ENCODE assay signal across 8 cellular contexts in the genomic region with DNA sequence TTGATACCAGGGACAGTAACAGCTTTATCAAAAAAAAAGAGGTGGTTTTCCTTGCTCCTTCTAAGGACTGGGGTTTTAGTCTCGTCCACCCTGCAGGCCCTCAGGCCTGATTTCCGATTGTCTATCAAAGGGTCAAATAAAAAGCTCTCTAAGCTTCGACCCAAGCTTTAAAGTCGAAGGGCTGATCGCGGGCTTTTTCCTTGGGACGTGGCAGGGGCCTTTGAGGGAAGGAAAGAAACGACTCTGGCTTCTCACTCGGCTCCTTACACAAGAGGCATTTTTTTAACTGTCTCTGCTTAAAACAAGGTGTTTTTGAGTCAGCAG. TPM values are rescaled to one million over a fixed set of nuclear protein-coding genes. Genes with fewer than 3 reads are reported as not detected.
DNase-seq lines count a peak whose midpoint lies in the region; ATAC-seq and TF ChIP-seq lines count a peak whose summit lies in the region.

No MANE protein-coding gene starts in this region.

- H3K4me3 ChIP-seq in RWPE2 (ENCODE audit: severe bottlenecking), result peak overlapping the region; percentile 68
- peak overlapping the region; percentile 92 for H3K4me3 ChIP-seq in fibroblast of pulmonary artery (replicated peaks; ENCODE audit: low read depth, low read length)
- H3K4me3 ChIP-seq in gastrocnemius medialis, result peak overlapping the region; percentile 95 to 99 (median 98)

- H3K9me3 ChIP-seq in RWPE2 (ENCODE audit: severe bottlenecking), result no peaks in the 10 kb centered on the region
- H3K9me3 ChIP-seq in gastrocnemius medialis, result no peaks in the 10 kb centered on the region

- H3K36me3 ChIP-seq in RWPE2 (ENCODE audit: low read depth), result no peaks in the 10 kb centered on the region
- H3K36me3 ChIP-seq in gastrocnemius medialis, result no peaks in the 10 kb centered on the region

- peak overlapping the region; percentile 43 for H3K27ac ChIP-seq in RWPE2 (ENCODE audit: poor library complexity, severe bottlenecking)
- peak overlapping the region; percentile 99 to 100 (median 100) for H3K27ac ChIP-seq in gastrocnemius medialis

- ATAC-seq in GM18907 (IDR thresholded peaks at IDR 0.05; ENCODE audit: unreplicated experiment) (peak; percentile 0), RWPE2 (ENCODE audit: low read depth) (no peak; the same call in 2 of the 3 replicates), gastrocnemius medialis (peak; percentile 7 to 9), GM21360 (IDR thresholded peaks at IDR 0.05; ENCODE audit: unreplicated experiment) (no peak)

- DNase-seq in RWPE2 (ENCODE audit: low spot score), result no peak
- DNase-seq in fibroblast of pulmonary artery (ENCODE audit: low read depth), result no peak
- DNase-seq in gastrocnemius medialis, result no peak
- DNase-seq in mesenteric fat pad (ENCODE audit: low spot score), result no peak
- no peak for DNase-seq in NCI-H446 (lab: John Stamatoyannopoulos, UW)
- no peak for DNase-seq in SKM-1 (lab: John Stamatoyannopoulos, UW; ENCODE audit: unreplicated experiment)

- intact Hi-C loops in gastrocnemius medialis (cut with DNase I; ENCODE audit: low total_unique reads), result loop anchor here (5.0 to 10.0 kb wide), 8 partner anchors 148 to 1180 kb away; a partner anchor contains a TSS

- in situ Hi-C loops in gastrocnemius medialis (cut with MboI; ENCODE audit: low sequenced_read_pairs in 4 of 4), result no loop called here

- no peak for TF ChIP-seq POLR2A in gastrocnemius medialis (IDR thresholded peaks at IDR 0.05)

- H3K27me3 ChIP-seq in RWPE2 (ENCODE audit: insufficient read depth, poor library complexity, severe bottlenecking) (no peaks in the 10 kb centered on the region), gastrocnemius medialis (no peaks in the 10 kb centered on the region)

- TF ChIP-seq CTCF in RWPE2 (IDR thresholded peaks at IDR 0.05; ENCODE audit: poor library complexity, severe bottlenecking) (no peak), fibroblast of pulmonary artery (IDR thresholded peaks at IDR 0.05; ENCODE audit: low read length, missing control alignments) (no peak), gastrocnemius medialis (IDR thresholded peaks at IDR 0.05 in 4 of 5, conservative IDR thresholded peaks at IDR 0.05 in 1 of 5) (no peak)

- H3K4me1 ChIP-seq in RWPE2 (ENCODE audit: insufficient read depth, poor library complexity, severe bottlenecking) (peaks cover 8% of the 10 kb centered on the region), gastrocnemius medialis (peaks cover 30 to 34% of the 10 kb centered on the region in 2 donors)

RNA-seq across cellular contexts. Expression of a gene that starts 0.4 kb away (rescaled TPM):
- total RNA-seq in gastrocnemius medialis (100 to 1,000 TPM; 118 to 301 (median 222) TPM), mesenteric fat pad (28.9 TPM)

Comparison
In these comparisons a context has a peak if more than half of its experiments do, and no peak if none do; other contexts are left out.
1. ATAC-seq: peak in GM18907 (single experiment) and gastrocnemius medialis (2 of 2); none in RWPE2 (single experiment) and GM21360 (single experiment).
2. Peak in every context shown above with its lines, with median percentiles within 50 percentile points of each other: H3K4me3 ChIP-seq.